Comparison of ENCODE assay signal across 16 cellular contexts in the genomic region with DNA sequence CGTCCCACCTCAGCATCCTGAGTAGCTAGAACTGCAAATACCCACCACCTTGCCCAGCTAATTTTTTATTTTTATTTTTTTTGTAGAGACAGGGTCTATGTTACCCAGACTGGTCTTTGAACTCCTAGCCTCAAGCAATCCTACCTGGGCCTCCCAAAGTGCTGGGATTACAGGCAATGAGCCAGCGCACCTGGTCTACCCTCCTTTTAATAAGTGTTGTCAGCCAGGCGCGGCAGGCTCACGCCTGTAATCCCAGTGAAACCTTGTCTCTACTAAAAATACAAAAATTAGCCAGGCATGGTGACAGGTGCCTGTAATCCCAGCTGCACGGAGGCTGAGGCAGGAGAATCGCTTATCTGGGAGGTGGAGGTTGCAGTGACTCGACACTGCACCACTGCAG. TPM values are rescaled to one million over a fixed set of nuclear protein-coding genes. Genes with fewer than 3 reads are reported as not detected.
A peak's percentile ranks its signal among the peaks of the same experiment; 100 is the strongest.
DNase-seq lines count a peak whose midpoint lies in the region; ATAC-seq, FAIRE-seq and TF ChIP-seq lines count a peak whose summit lies in the region.
"Had no signal": no experiment of that assay in that cellular context is flagged by ENCODE, and none has a peak within 500 bp of the region (broad histone marks: within the 10 kb centered on the region; RNA-seq: fewer than 3 reads in every experiment).

No MANE protein-coding gene starts in this region.

- H3K9me3 ChIP-seq in endodermal cell (ENCODE audit: control insufficient read depth, low read length) (no peaks in the 10 kb centered on the region), spleen (no peaks in the 10 kb centered on the region)

- no peak for DNase-seq in activated CD8-positive, alpha-beta T cell treated with anti-CD3 and anti-CD28 coated beads for 36 hours
- no peak for DNase-seq in activated CD8-positive, alpha-beta T cell treated with anti-CD3 and anti-CD28 coated beads, Interleukin-2, amount 10 ng/mL, durations not matched to agents 7 days and 5 days
- DNase-seq in NCI-H69 (lab: John Stamatoyannopoulos, UW) = peak; percentile 39
- DNase-seq in endodermal cell = no peak
- no peak for DNase-seq in spleen
- no peak for DNase-seq in stimulated activated naive CD4-positive, alpha-beta T cell (lab: John Stamatoyannopoulos, UW)
- DNase-seq in NCI-H2196 (lab: John Stamatoyannopoulos, UW; ENCODE audit: unreplicated experiment) = no peak
- DNase-seq in urothelium cell line (ENCODE audit: low spot score) = no peak
- DNase-seq: KBM-7, NCI-H1048, NCI-H146, NCI-H2081 treated with DMSO at 0.1 percent for 48 hours, PC-3 had no signal

- ATAC-seq in activated CD8-positive, alpha-beta T cell treated with anti-CD3 and anti-CD28 coated beads for 36 hours = no peak
- ATAC-seq in activated CD8-positive, alpha-beta T cell treated with anti-CD3 and anti-CD28 coated beads, Interleukin-2, amount 10 ng/mL, durations not matched to agents 7 days and 5 days = no peak
- ATAC-seq: GM23338, PC-3 had no signal

- H3K4me3 ChIP-seq in endodermal cell (ENCODE audit: low read length) (no peak overlapping the region), spleen (no peak overlapping the region)
- H3K4me3 ChIP-seq: GM23338 had no signal

- H3K36me3 ChIP-seq in endodermal cell (ENCODE audit: control insufficient read depth, insufficient read depth, low read length) (no peaks in the 10 kb centered on the region), spleen (no peaks in the 10 kb centered on the region)

- no peak overlapping the region for H3K4me3 Mint-ChIP-seq in activated CD8-positive, alpha-beta T cell treated with anti-CD3 and anti-CD28 coated beads for 36 hours
- H3K4me3 Mint-ChIP-seq in activated CD8-positive, alpha-beta T cell treated with anti-CD3 and anti-CD28 coated beads, Interleukin-2, amount 10 ng/mL, durations not matched to agents 7 days and 5 days = no peak overlapping the region
- no peak overlapping the region for H3K4me3 Mint-ChIP-seq in endodermal cell
- H3K4me3 Mint-ChIP-seq: GM23338 had no signal

- 93 to 97% methylated on average over 3 to 8 of the region's 8 CpGs for WGBS in endodermal cell (ENCODE audit: insufficient coverage in 1 of 2, insufficient read length in 1 of 2), 2 experiments
- 91 to 96% (median 92%) methylated on average over 8 of the region's 8 CpGs for WGBS in spleen, 5 donors

- H3K27ac ChIP-seq in endodermal cell (ENCODE audit: low read depth, low read length) = no peak overlapping the region
- H3K27ac ChIP-seq in spleen = peak overlapping the region in 5 of 8 donors; percentile 47 to 89 (median 68)
- H3K27ac ChIP-seq: C4-2B had no signal

- no peak for FAIRE-seq in urothelium cell line (lab: Jason Lieb, UNC)
- FAIRE-seq: A204.1 had no signal

- H3K27me3 Mint-ChIP-seq in activated CD8-positive, alpha-beta T cell treated with anti-CD3 and anti-CD28 coated beads for 36 hours = no peaks in the 10 kb centered on the region
- no peaks in the 10 kb centered on the region for H3K27me3 Mint-ChIP-seq in activated CD8-positive, alpha-beta T cell treated with anti-CD3 and anti-CD28 coated beads, Interleukin-2, amount 10 ng/mL, durations not matched to agents 7 days and 5 days (ENCODE audit: low read depth)
- no peaks in the 10 kb centered on the region for H3K27me3 Mint-ChIP-seq in endodermal cell (ENCODE audit: insufficient read depth)

- POLR2A ChIA-PET in activated CD8-positive, alpha-beta T cell treated with anti-CD3 and anti-CD28 coated beads for 36 hours (lab: Charles Lee) = interaction anchor here (0.7 kb wide), 1 partner anchor 165 kb away, joined by 5 read pairs; no protein-coding TSS in a partner anchor
- POLR2A ChIA-PET in activated CD8-positive, alpha-beta T cell treated with anti-CD3 and anti-CD28 coated beads, Interleukin-2, amount 10 ng/mL, durations not matched to agents 7 days and 5 days (lab: Charles Lee) = no interaction called here

- peaks cover 6% of the 10 kb centered on the region for H3K4me1 ChIP-seq in endodermal cell (ENCODE audit: control insufficient read depth, insufficient read depth, low read length)
- H3K4me1 ChIP-seq in spleen = peaks cover 15 to 72% (median 34%) of the 10 kb centered on the region in 6 donors

- peak overlapping the region; percentile 97 for H3K27ac Mint-ChIP-seq in activated CD8-positive, alpha-beta T cell treated with anti-CD3 and anti-CD28 coated beads for 36 hours
- H3K27ac Mint-ChIP-seq in activated CD8-positive, alpha-beta T cell treated with anti-CD3 and anti-CD28 coated beads, Interleukin-2, amount 10 ng/mL, durations not matched to agents 7 days and 5 days = no peak overlapping the region
- H3K27ac Mint-ChIP-seq in endodermal cell = peak overlapping the region; percentile 23

- intact Hi-C loops in activated CD8-positive, alpha-beta T cell treated with anti-CD3 and anti-CD28 coated beads for 36 hours (cut with micrococcal nuclease) = no loop called here
- intact Hi-C loops in spleen (cut with DNase I; ENCODE audit: low total_unique reads) = no loop called here

- H3K27me3 ChIP-seq in endodermal cell (ENCODE audit: control insufficient read depth, insufficient read depth, low read length, poor library complexity, severe bottlenecking) = no peaks in the 10 kb centered on the region
- no peaks in the 10 kb centered on the region for H3K27me3 ChIP-seq in spleen (replicated peaks in 1 of 7)

- H3K9ac ChIP-seq in endodermal cell (ENCODE audit: extremely low read depth, low read length, poor library complexity, severe bottlenecking) = no peak overlapping the region

- CTCF ChIA-PET in activated CD8-positive, alpha-beta T cell treated with anti-CD3 and anti-CD28 coated beads for 36 hours (lab: Charles Lee) = interaction anchor here (1.6 kb wide), 1 partner anchor 46 kb away, joined by 4 read pairs; no protein-coding TSS in a partner anchor
- CTCF ChIA-PET in activated CD8-positive, alpha-beta T cell treated with anti-CD3 and anti-CD28 coated beads, Interleukin-2, amount 10 ng/mL, durations not matched to agents 7 days and 5 days (lab: Charles Lee) = interaction anchor here (1.6 to 2.0 kb wide), 4 partner anchors 9 to 36 kb away, joined by 3 to 4 read pairs (median 4); no protein-coding TSS in a partner anchor

- no peak for TF ChIP-seq POLR2A in spleen (IDR thresholded peaks at IDR 0.05)

- H3K4me1 Mint-ChIP-seq in activated CD8-positive, alpha-beta T cell treated with anti-CD3 and anti-CD28 coated beads for 36 hours (ENCODE audit: low read depth) = peaks cover 62% of the 10 kb centered on the region
- H3K4me1 Mint-ChIP-seq in activated CD8-positive, alpha-beta T cell treated with anti-CD3 and anti-CD28 coated beads, Interleukin-2, amount 10 ng/mL, durations not matched to agents 7 days and 5 days (ENCODE audit: low read depth) = peaks cover 34% of the 10 kb centered on the region
- peaks cover 35% of the 10 kb centered on the region for H3K4me1 Mint-ChIP-seq in endodermal cell

- H3K9me3 Mint-ChIP-seq in activated CD8-positive, alpha-beta T cell treated with anti-CD3 and anti-CD28 coated beads for 36 hours = no peaks in the 10 kb centered on the region
- no peaks in the 10 kb centered on the region for H3K9me3 Mint-ChIP-seq in activated CD8-positive, alpha-beta T cell treated with anti-CD3 and anti-CD28 coated beads, Interleukin-2, amount 10 ng/mL, durations not matched to agents 7 days and 5 days (ENCODE audit: insufficient read depth)
- peaks cover 2% of the 10 kb centered on the region for H3K9me3 Mint-ChIP-seq in endodermal cell
- H3K9me3 Mint-ChIP-seq: GM23338 had no signal

- TF ChIP-seq CTCF in activated CD8-positive, alpha-beta T cell treated with anti-CD3 and anti-CD28 coated beads for 36 hours (IDR thresholded peaks at IDR 0.05) = no peak
- TF ChIP-seq CTCF in endodermal cell (conservative IDR thresholded peaks at IDR 0.05) (no peak), spleen (IDR thresholded peaks at IDR 0.05 in 8 of 11, conservative IDR thresholded peaks at IDR 0.05 in 3 of 11) (no peak)

- peaks cover 7% of the 10 kb centered on the region for H3K36me3 Mint-ChIP-seq in activated CD8-positive, alpha-beta T cell treated with anti-CD3 and anti-CD28 coated beads for 36 hours (ENCODE audit: low read depth)
- peaks cover 14% of the 10 kb centered on the region for H3K36me3 Mint-ChIP-seq in activated CD8-positive, alpha-beta T cell treated with anti-CD3 and anti-CD28 coated beads, Interleukin-2, amount 10 ng/mL, durations not matched to agents 7 days and 5 days (ENCODE audit: low read depth)
- H3K36me3 Mint-ChIP-seq in endodermal cell (ENCODE audit: low read depth) = peaks cover 18% of the 10 kb centered on the region

RNA-seq across cellular contexts. Expression of a gene that starts 19.3 kb away (rescaled TPM):
- total RNA-seq in activated CD8-positive, alpha-beta T cell treated with anti-CD3 and anti-CD28 coated beads for 36 hours = 10 to 100 TPM; 11.3 to 12.0 TPM
- total RNA-seq in activated CD8-positive, alpha-beta T cell treated with anti-CD3 and anti-CD28 coated beads, Interleukin-2, amount 10 ng/mL, durations not matched to agents 7 days and 5 days = 10 to 100 TPM; 26.4 to 29.1 TPM
- total RNA-seq in endodermal cell (10 to 100 TPM; 33.8 to 56.6 TPM), spleen (10 to 100 TPM; 28.1 to 39.7 (median 33.0) TPM)
- polyA plus RNA-seq in endodermal cell (2013, experiment 1 of 2) = 15.5 TPM
- polyA plus RNA-seq in endodermal cell (2013, experiment 2 of 2) = 18.5 TPM
- polyA plus RNA-seq in spleen = 1 to 10 TPM; 5.7 to 9.2 (median 7.4) TPM
